23 cellular contexts compared by ENCODE assay signal in genomic region chr7:1366801-1367405, GRCh38.
"Had no signal": no experiment of that assay in that cellular context is flagged by ENCODE, and none has a peak within 500 bp of the region (broad histone marks: within the 10 kb centered on the region; RNA-seq: fewer than 3 reads in every experiment).

No MANE protein-coding gene starts in this region.

- H3K4me1 ChIP-seq: prostate gland, thyroid gland, upper lobe of right lung had no signal

- H3K36me3 ChIP-seq: esophagus squamous epithelium, heart left ventricle, neutrophil, ovary, prostate gland, thyroid gland, upper lobe of right lung, WERI-Rb-1 had no signal

- H3K4me3 ChIP-seq: esophagus squamous epithelium, heart left ventricle, ovary, prostate gland, thyroid gland, upper lobe of right lung had no signal

- H3K4me3 Mint-ChIP-seq: activated naive CD8-positive, alpha-beta T cell treated with anti-CD3 and anti-CD28 coated beads, Interleukin-2, amount 10 ng/mL, durations not matched to agents 7 days and 5 days; activated T-cell treated with anti-CD3 and anti-CD28 coated beads, Interleukin-2, amount 50 U/mL, for 24 hours; activated T-helper 17 cell treated with anti-CD3 and anti-CD28 coated beads, Interleukin-2, amount 50 U/mL, for 72 hours; endodermal cell; stimulated activated naive CD8-positive, alpha-beta T cell treated with anti-CD3 and anti-CD28 coated beads, Interleukin-15, Interleukin-2, amounts not matched to agents 100 ng/mL and 50 ng/mL, for 24 hours had no signal

- DNase-seq: activated CD4-positive, CD25-positive, alpha-beta regulatory T cell treated with anti-CD3 and anti-CD28 coated beads, Interleukin-2, amount 50 U/mL, for 72 hours; activated naive CD4-positive, alpha-beta T cell; activated naive CD8-positive, alpha-beta T cell treated with anti-CD3 and anti-CD28 coated beads, Interleukin-2, amount 10 ng/mL, durations not matched to agents 7 days and 5 days; activated T-cell treated with anti-CD3 and anti-CD28 coated beads, Interleukin-2, amount 50 U/mL, for 24 hours; amygdala; cerebellar nuclear complex; cortex of kidney; endodermal cell; esophagus squamous epithelium; naive thymus-derived CD8-positive, alpha-beta T cell; ovary; stimulated activated CD4-positive, alpha-beta T cell treated with anti-CD3 and anti-CD28 coated beads, Interleukin-1b, Interleukin-23, amount 100 ng/mL, for 48 hours; substantia nigra; T-helper 1 cell; thyroid gland; upper lobe of right lung; WERI-Rb-1 had no signal

- H3K27ac ChIP-seq: esophagus squamous epithelium, heart left ventricle, neutrophil, ovary, prostate gland, thyroid gland, upper lobe of right lung had no signal

- H3K9me3 Mint-ChIP-seq: activated naive CD8-positive, alpha-beta T cell treated with anti-CD3 and anti-CD28 coated beads, Interleukin-2, amount 10 ng/mL, durations not matched to agents 7 days and 5 days; activated T-cell treated with anti-CD3 and anti-CD28 coated beads, Interleukin-2, amount 50 U/mL, for 24 hours; activated T-helper 17 cell treated with anti-CD3 and anti-CD28 coated beads, Interleukin-2, amount 50 U/mL, for 72 hours; stimulated activated naive CD8-positive, alpha-beta T cell treated with anti-CD3 and anti-CD28 coated beads, Interleukin-15, Interleukin-2, amounts not matched to agents 100 ng/mL and 50 ng/mL, for 24 hours had no signal

- H3K4me1 Mint-ChIP-seq: activated T-helper 17 cell treated with anti-CD3 and anti-CD28 coated beads, Interleukin-2, amount 50 U/mL, for 72 hours; endodermal cell had no signal

- H3K27ac Mint-ChIP-seq: activated naive CD8-positive, alpha-beta T cell treated with anti-CD3 and anti-CD28 coated beads, Interleukin-2, amount 10 ng/mL, durations not matched to agents 7 days and 5 days; activated T-cell treated with anti-CD3 and anti-CD28 coated beads, Interleukin-2, amount 50 U/mL, for 24 hours; activated T-helper 17 cell treated with anti-CD3 and anti-CD28 coated beads, Interleukin-2, amount 50 U/mL, for 72 hours; endodermal cell; naive thymus-derived CD8-positive, alpha-beta T cell; stimulated activated naive CD8-positive, alpha-beta T cell treated with anti-CD3 and anti-CD28 coated beads, Interleukin-15, Interleukin-2, amounts not matched to agents 100 ng/mL and 50 ng/mL, for 24 hours had no signal

- H3K9me3 ChIP-seq: prostate gland, thyroid gland, upper lobe of right lung had no signal

- H3K36me3 Mint-ChIP-seq: activated naive CD8-positive, alpha-beta T cell treated with anti-CD3 and anti-CD28 coated beads, Interleukin-2, amount 10 ng/mL, durations not matched to agents 7 days and 5 days had no signal

- H3K27me3 ChIP-seq: ovary had no signal

- ATAC-seq: activated T-helper 17 cell treated with anti-CD3 and anti-CD28 coated beads, Interleukin-2, amount 50 U/mL, for 72 hours; heart left ventricle; left lobe of liver; naive thymus-derived CD8-positive, alpha-beta T cell; upper lobe of right lung had no signal
